In genomic region chr14:58747181-58747580, GRCh38 we compare ENCODE assay signal across 12 cellular contexts.
DNase-seq lines count a peak whose midpoint lies in the region; ATAC-seq and TF ChIP-seq lines count a peak whose summit lies in the region.
"Had no signal": no experiment of that assay in that cellular context is flagged by ENCODE, and none has a peak within 500 bp of the region (broad histone marks: within the 10 kb centered on the region; RNA-seq: fewer than 3 reads in every experiment).

No MANE protein-coding gene starts in this region.

- H3K9me3 Mint-ChIP-seq in nephron progenitor cell = no peaks in the 10 kb centered on the region
- no peaks in the 10 kb centered on the region for H3K9me3 Mint-ChIP-seq in type B pancreatic cell

- H3K4me1 Mint-ChIP-seq in nephron progenitor cell (peaks cover 80% of the 10 kb centered on the region), type B pancreatic cell (ENCODE audit: unreplicated experiment) (peaks cover 43% of the 10 kb centered on the region)

- H3K4me3 Mint-ChIP-seq in nephron progenitor cell = peak overlapping the region; percentile 10
- no peak overlapping the region for H3K4me3 Mint-ChIP-seq in type B pancreatic cell
- H3K4me3 Mint-ChIP-seq: CD4-positive, alpha-beta memory T cell had no signal

- ATAC-seq in esophagus mucosa = peak; percentile 17
- no peak for ATAC-seq in GM21576 (IDR thresholded peaks at IDR 0.05; ENCODE audit: unreplicated experiment)
- ATAC-seq: stimulated activated naive CD8-positive, alpha-beta T cell treated with anti-CD3 and anti-CD28 coated beads, Interleukin-15, Interleukin-2, amounts not matched to agents 100 U/mL and 50 U/mL, for 24 hours had no signal

- no peaks in the 10 kb centered on the region for H3K27me3 Mint-ChIP-seq in nephron progenitor cell (ENCODE audit: low read depth, poor library complexity)
- no peaks in the 10 kb centered on the region for H3K27me3 Mint-ChIP-seq in type B pancreatic cell

- no peak for TF ChIP-seq CTCF in nephron progenitor cell (IDR thresholded peaks at IDR 0.05)
- no peak for TF ChIP-seq CTCF in type B pancreatic cell (conservative IDR thresholded peaks at IDR 0.05)

- H3K36me3 Mint-ChIP-seq in nephron progenitor cell (ENCODE audit: low read depth) = no peaks in the 10 kb centered on the region
- no peaks in the 10 kb centered on the region for H3K36me3 Mint-ChIP-seq in type B pancreatic cell
- H3K36me3 Mint-ChIP-seq: CD4-positive, alpha-beta memory T cell had no signal

- peak; percentile 34 for DNase-seq in AG08396 (ENCODE audit: low spot score)
- peak; percentile 92 for DNase-seq in NOMO-1 treated with DMSO at 0.1 percent for 48 hours (lab: John Stamatoyannopoulos, UW; ENCODE audit: unreplicated experiment)
- no peak for DNase-seq in nephron progenitor cell
- DNase-seq in COLO668 (lab: John Stamatoyannopoulos, UW; ENCODE audit: unreplicated experiment) = no peak
- no peak for DNase-seq in type B pancreatic cell (ENCODE audit: extremely low spot score, unreplicated experiment)
- DNase-seq in midbrain (lab: John Stamatoyannopoulos, UW) = no peak
- DNase-seq: activated naive CD4-positive, alpha-beta T cell; CD4-positive, alpha-beta memory T cell; NCI-H2029 treated with DMSO at 0.1 percent for 48 hours; stimulated activated naive CD8-positive, alpha-beta T cell treated with anti-CD3 and anti-CD28 coated beads, Interleukin-15, Interleukin-2, amounts not matched to agents 100 U/mL and 50 U/mL, for 24 hours had no signal

- no peak overlapping the region for H3K27ac Mint-ChIP-seq in nephron progenitor cell
- no peak overlapping the region for H3K27ac Mint-ChIP-seq in type B pancreatic cell
- H3K27ac Mint-ChIP-seq: CD4-positive, alpha-beta memory T cell had no signal

Comparison
In these comparisons a context has a peak if more than half of its experiments do, and no peak if none do; other contexts are left out.
1. DNase-seq: peak in AG08396 (single experiment) and NOMO-1 treated with DMSO at 0.1 percent for 48 hours (single experiment); none in nephron progenitor cell (single experiment), COLO668 (single experiment), type B pancreatic cell (single experiment) and midbrain (single experiment).